ENCODE assay signal across 15 cellular contexts in genomic region chr13:27628081-27628480, GRCh38. TPM values are rescaled to one million over a fixed set of nuclear protein-coding genes. Genes with fewer than 3 reads are reported as not detected.
DNase-seq lines count a peak whose midpoint lies in the region; ATAC-seq and TF ChIP-seq lines count a peak whose summit lies in the region.
"Had no signal": no experiment of that assay in that cellular context is flagged by ENCODE, and none has a peak within 500 bp of the region (broad histone marks: within the 10 kb centered on the region; RNA-seq: fewer than 3 reads in every experiment).

No MANE protein-coding gene starts in this region.

- peaks cover 65% of the 10 kb centered on the region for H3K4me1 ChIP-seq in Loucy (ENCODE audit: insufficient read depth, low read length, poor library complexity, severe bottlenecking)
- H3K4me1 ChIP-seq: BE2C had no signal

- H3F3A ChIP-seq in Loucy (ENCODE audit: low read depth): no peaks in the 10 kb centered on the region

- peaks cover 20% of the 10 kb centered on the region for H3K36me3 Mint-ChIP-seq in WTC11
- peaks cover 76% of the 10 kb centered on the region for H3K36me3 Mint-ChIP-seq in nephron progenitor cell (ENCODE audit: low read depth)

- H3K4me3 Mint-ChIP-seq in WTC11 (no peak overlapping the region), nephron progenitor cell (no peak overlapping the region)
- H3K4me3 Mint-ChIP-seq: H9 had no signal

- peaks cover 70% of the 10 kb centered on the region for H4K20me1 ChIP-seq in Loucy (ENCODE audit: insufficient read depth, low read length, poor library complexity, severe bottlenecking)

- ATAC-seq in WTC11: no peak
- ATAC-seq in esophagus mucosa: no peak

- H3K4me3 ChIP-seq in Loucy (ENCODE audit: low read length, poor library complexity, severe bottlenecking): peak overlapping the region; percentile 9

- TF ChIP-seq CTCF in Loucy (conservative IDR thresholded peaks at IDR 0.05; ENCODE audit: low read length): no peak
- TF ChIP-seq CTCF in WTC11 (IDR thresholded peaks at IDR 0.05): no peak
- no peak for TF ChIP-seq CTCF in nephron progenitor cell (IDR thresholded peaks at IDR 0.05)

- no peaks in the 10 kb centered on the region for H3K27me3 ChIP-seq in Loucy (ENCODE audit: insufficient read depth, low read length, poor library complexity, severe bottlenecking)
- H3K27me3 ChIP-seq: BE2C had no signal

- POLR2A ChIA-PET in WTC11 (lab: Charles Lee): no interaction called here

- H3K9me3 Mint-ChIP-seq in WTC11 (no peaks in the 10 kb centered on the region), nephron progenitor cell (no peaks in the 10 kb centered on the region)
- H3K9me3 Mint-ChIP-seq: CD4-positive, CD25-positive, alpha-beta regulatory T cell; H9 had no signal

- no peaks in the 10 kb centered on the region for H3K36me3 ChIP-seq in Loucy (ENCODE audit: insufficient read depth, low read length)

- H3K9ac ChIP-seq in Loucy (ENCODE audit: low read depth, low read length, poor library complexity, severe bottlenecking): no peak overlapping the region

- H3K79me2 ChIP-seq in Loucy (ENCODE audit: insufficient read depth, low read length): peaks cover 89% of the 10 kb centered on the region

- no peaks in the 10 kb centered on the region for H3K27me3 Mint-ChIP-seq in WTC11 (ENCODE audit: low read depth)
- H3K27me3 Mint-ChIP-seq in nephron progenitor cell (ENCODE audit: low read depth, poor library complexity): peaks cover 2% of the 10 kb centered on the region
- H3K27me3 Mint-ChIP-seq: CD4-positive, CD25-positive, alpha-beta regulatory T cell had no signal

- CTCF ChIA-PET in WTC11 (lab: Charles Lee): no interaction called here

- peak overlapping the region; percentile 1; the same call in 1 of the 2 replicates for H3K27ac Mint-ChIP-seq in WTC11
- H3K27ac Mint-ChIP-seq in nephron progenitor cell: peak overlapping the region; percentile 30
- H3K27ac Mint-ChIP-seq: H9 had no signal

- peak overlapping the region; percentile 98 for H3K4me2 ChIP-seq in Loucy (ENCODE audit: low read depth, low read length, poor library complexity, severe bottlenecking)

- H3K9me3 ChIP-seq in Loucy (ENCODE audit: insufficient read depth, low read depth, low read length): no peaks in the 10 kb centered on the region
- H3K9me3 ChIP-seq: BE2C, Caco-2 had no signal

- H2AFZ ChIP-seq in Loucy (ENCODE audit: low read length): no peak overlapping the region

- no peaks in the 10 kb centered on the region for H3K9me2 ChIP-seq in Loucy (replicated peaks; ENCODE audit: low read depth, low read length)

- H3K4me1 Mint-ChIP-seq in WTC11: peaks cover 30% of the 10 kb centered on the region
- H3K4me1 Mint-ChIP-seq in nephron progenitor cell: peaks cover 18% of the 10 kb centered on the region

- peak; percentile 27 for DNase-seq in NCI-H748 treated with DMSO at 0.1 percent for 48 hours (lab: John Stamatoyannopoulos, UW)
- DNase-seq in WTC11 (ENCODE audit: low spot score): no peak
- no peak for DNase-seq in nephron progenitor cell
- no peak for DNase-seq in stimulated activated CD4-positive, alpha-beta T cell treated with anti-CD3 and anti-CD28 coated beads, Interleukin-4, amount 100 ng/mL, for 24 hours
- no peak for DNase-seq in GF-D8 (lab: John Stamatoyannopoulos, UW)
- no peak for DNase-seq in DMS53 (lab: John Stamatoyannopoulos, UW)
- DNase-seq: ACHN; BE2C; Caco-2; CD4-positive, CD25-positive, alpha-beta regulatory T cell; DMS79; GDM1; H9 had no signal

TF ChIP-seq in WTC11, 78 proteins besides CTCF, POLR2A, EP300 and RAD21 (continues in another document):
- TF ChIP-seq ZSCAN18 (CRISPR knock-in tag; IDR thresholded peaks at IDR 0.05) (no peak), MXD4 (CRISPR knock-in tag; IDR thresholded peaks at IDR 0.05; ENCODE audit: borderline replicate concordance) (no peak), ZNF281 (CRISPR knock-in tag; IDR thresholded peaks at IDR 0.05) (no peak), ATF1 (CRISPR knock-in tag; IDR thresholded peaks at IDR 0.05) (no peak), CREB1 (CRISPR knock-in tag; IDR thresholded peaks at IDR 0.05) (no peak), HMGXB4 (CRISPR knock-in tag; IDR thresholded peaks at IDR 0.05) (no peak), ZNF317 (CRISPR knock-in tag; IDR thresholded peaks at IDR 0.05; ENCODE audit: borderline replicate concordance, low read depth) (no peak), PRRX2 (CRISPR knock-in tag; IDR thresholded peaks at IDR 0.05) (no peak), NFATC4 (CRISPR knock-in tag; IDR thresholded peaks at IDR 0.05) (no peak), ERG (CRISPR knock-in tag; IDR thresholded peaks at IDR 0.05) (no peak), NFYB (CRISPR knock-in tag; conservative IDR thresholded peaks at IDR 0.05; ENCODE audit: low read depth) (no peak), ELF4 (CRISPR knock-in tag; IDR thresholded peaks at IDR 0.05; ENCODE audit: low read depth) (no peak), RELA (CRISPR knock-in tag; IDR thresholded peaks at IDR 0.05; ENCODE audit: borderline replicate concordance) (no peak), ZNF396 (CRISPR knock-in tag; IDR thresholded peaks at IDR 0.05; ENCODE audit: borderline replicate concordance) (no peak)

RNA-seq across cellular contexts. Expression of gene POLR1D, which starts 6.4 kb away (rescaled TPM):
- 185 to 198 TPM (median 191 TPM) in 3 replicates for total RNA-seq in WTC11 (2021)
- total RNA-seq in esophagus mucosa: 121 TPM

RNA-seq across cellular contexts. Expression of gene LNX2, which starts 7.8 kb away (rescaled TPM):
- 9.6 to 10.1 TPM (median 9.8 TPM) in 3 replicates for total RNA-seq in WTC11 (2021)
- 13.5 TPM for total RNA-seq in esophagus mucosa
